ENCODE assay signal across 16 cellular contexts in genomic region chr2:121418494-121419058, GRCh38.
"Had no signal": no experiment of that assay in that cellular context is flagged by ENCODE, and none has a peak within 500 bp of the region (broad histone marks: within the 10 kb centered on the region; RNA-seq: fewer than 3 reads in every experiment).

No MANE protein-coding gene starts in this region.

- H3K9me3 ChIP-seq: esophagus squamous epithelium, gastroesophageal sphincter, right atrium auricular region, uterus had no signal

- H3K27ac Mint-ChIP-seq: dendritic cell treated with granulocyte-macrophage colony-stimulating factor and Interleukin-4, amounts not matched to agents 40 ng/mL and 50 ng/mL, for 4 days; type B pancreatic cell had no signal

- ATAC-seq: effector memory CD8-positive, alpha-beta T cell; gastroesophageal sphincter; left colon; naive thymus-derived CD4-positive, alpha-beta T cell had no signal

- H3K27ac ChIP-seq: esophagus squamous epithelium, gastroesophageal sphincter, right atrium auricular region, uterus had no signal

- H3K4me1 Mint-ChIP-seq: naive thymus-derived CD4-positive, alpha-beta T cell had no signal

- H3K4me3 Mint-ChIP-seq: dendritic cell treated with granulocyte-macrophage colony-stimulating factor and Interleukin-4, amounts not matched to agents 40 ng/mL and 50 ng/mL, for 4 days; effector memory CD8-positive, alpha-beta T cell; naive thymus-derived CD4-positive, alpha-beta T cell; type B pancreatic cell had no signal

- H3K36me3 ChIP-seq: uterus had no signal

- H3K4me1 ChIP-seq: esophagus squamous epithelium, gastroesophageal sphincter, right atrium auricular region, uterus had no signal

- H3K9me3 Mint-ChIP-seq: dendritic cell treated with granulocyte-macrophage colony-stimulating factor and Interleukin-4, amounts not matched to agents 40 ng/mL and 50 ng/mL, for 4 days; effector memory CD8-positive, alpha-beta T cell; naive thymus-derived CD4-positive, alpha-beta T cell; type B pancreatic cell had no signal

- H3K4me3 ChIP-seq: esophagus squamous epithelium, gastroesophageal sphincter, right atrium auricular region, uterus had no signal

- H3K27me3 ChIP-seq: esophagus squamous epithelium, gastroesophageal sphincter, right atrium auricular region, uterus had no signal

- DNase-seq: effector memory CD8-positive, alpha-beta T cell; esophagus squamous epithelium; foreskin fibroblast; glutamatergic neuron; left colon; mammary epithelial cell; naive thymus-derived CD4-positive, alpha-beta T cell; posterior cingulate gyrus; small intestine; stimulated activated CD4-positive, alpha-beta T cell treated with anti-CD3 and anti-CD28 coated beads, Interleukin-12 subunit alpha, Interleukin-12 subunit beta, amount 100 ng/mL, for 4 hours; stimulated activated naive CD4-positive, alpha-beta T cell treated with Interleukin-2 at 50 U/mL for 16 hours; uterus had no signal

- H3K27me3 Mint-ChIP-seq: dendritic cell treated with granulocyte-macrophage colony-stimulating factor and Interleukin-4, amounts not matched to agents 40 ng/mL and 50 ng/mL, for 4 days; effector memory CD8-positive, alpha-beta T cell; naive thymus-derived CD4-positive, alpha-beta T cell; type B pancreatic cell had no signal
